9 cellular contexts compared by ENCODE assay signal in the genomic region with DNA sequence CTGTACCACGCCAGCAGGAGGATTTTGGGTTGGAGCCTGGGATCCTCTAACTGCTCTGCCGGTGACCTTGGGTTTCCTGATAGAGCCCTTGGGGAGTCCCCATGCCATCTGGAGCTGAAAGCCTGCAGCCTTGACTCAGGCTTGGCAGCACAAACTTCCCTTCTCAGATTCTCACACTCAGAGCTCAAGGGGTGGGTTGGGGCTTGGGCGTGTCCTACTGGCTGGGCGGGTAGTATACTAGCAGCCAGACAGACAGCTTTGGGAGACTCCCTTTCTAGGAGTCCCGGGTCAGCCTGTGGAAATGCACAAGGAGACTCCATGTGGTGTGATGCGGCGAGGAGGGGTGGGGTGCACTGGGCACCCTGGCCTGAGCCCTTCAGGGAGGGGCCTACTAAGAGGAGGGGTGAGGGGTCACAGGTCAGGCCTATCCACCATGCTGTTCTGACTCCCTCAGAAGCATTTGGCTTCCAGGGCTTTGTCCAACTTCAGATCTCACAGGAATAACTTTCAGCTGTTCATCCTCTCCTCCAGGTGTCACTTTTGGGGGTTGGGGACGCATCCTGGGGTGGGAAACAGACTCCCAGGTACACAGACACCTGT. TPM values are rescaled to one million over a fixed set of nuclear protein-coding genes. Genes with fewer than 3 reads are reported as not detected.
DNase-seq lines count a peak whose midpoint lies in the region; ATAC-seq and TF ChIP-seq lines count a peak whose summit lies in the region.
"Had no signal": no experiment of that assay in that cellular context is flagged by ENCODE, and none has a peak within 500 bp of the region (broad histone marks: within the 10 kb centered on the region; RNA-seq: fewer than 3 reads in every experiment).

No MANE protein-coding gene starts in this region.

- TF ChIP-seq CTCF in left ventricle myocardium inferior (IDR thresholded peaks at IDR 0.05; ENCODE audit: borderline replicate concordance) = no peak

- intact Hi-C loops in left ventricle myocardium inferior (cut with micrococcal nuclease) = no loop called here

- peak; percentile 2 for DNase-seq in activated CD8-positive, alpha-beta memory T cell treated with anti-CD3 and anti-CD28 coated beads, Interleukin-2, amount 50 U/mL, for 4 hours
- no peak for DNase-seq in activated CD8-positive, alpha-beta memory T cell treated with anti-CD3 and anti-CD28 coated beads, Interleukin-2, amount 50 U/mL, for 48 hours
- DNase-seq in RPMI7951 (ENCODE audit: low read depth) = peak; percentile 98
- DNase-seq in left ventricle myocardium inferior = peak; percentile 83
- DNase-seq in ureter (ENCODE audit: low spot score) = peak; percentile 79
- DNase-seq in SKM-1 treated with dmso at 0.1 percent for 144 hours (lab: John Stamatoyannopoulos, UW; ENCODE audit: unreplicated experiment) = no peak
- DNase-seq in activated effector memory CD4-positive, alpha-beta T cell treated with Interleukin-2 at 50 U/mL for 16 hours = no peak
- DNase-seq: activated gamma-delta T cell treated with Interleukin-2 at 50 U/mL for 16 hours had no signal

- H3K9me3 ChIP-seq in left ventricle myocardium inferior (replicated peaks) = no peaks in the 10 kb centered on the region

- H3K27ac ChIP-seq in left ventricle myocardium inferior (replicated peaks) = peak overlapping the region; percentile 79

- no peak for ATAC-seq in HG03520 (IDR thresholded peaks at IDR 0.05; ENCODE audit: unreplicated experiment)

- H3K4me1 ChIP-seq in left ventricle myocardium inferior = peaks cover 25% of the 10 kb centered on the region

- no peak overlapping the region for H3K4me3 ChIP-seq in left ventricle myocardium inferior

- no peaks in the 10 kb centered on the region for H3K36me3 ChIP-seq in left ventricle myocardium inferior

- H3K27me3 ChIP-seq in left ventricle myocardium inferior (ENCODE audit: low read depth) = no peaks in the 10 kb centered on the region

RNA-seq across cellular contexts. Expression of a gene that starts 21.6 kb away (rescaled TPM):
- total RNA-seq in RPMI7951 (2014; rRNA removed; shearing (Covaris generic)) = 44.0 and 60.2 TPM in 2 replicates
- total RNA-seq in left ventricle myocardium inferior = 26.4 TPM
- 43.0 TPM for total RNA-seq in ureter

Comparison
In these comparisons a context has a peak if more than half of its experiments do, and no peak if none do; other contexts are left out.
1. DNase-seq: peak in activated CD8-positive, alpha-beta memory T cell treated with anti-CD3 and anti-CD28 coated beads, Interleukin-2, amount 50 U/mL, for 4 hours (single experiment), RPMI7951 (single experiment), left ventricle myocardium inferior (single experiment) and ureter (single experiment); none in activated CD8-positive, alpha-beta memory T cell treated with anti-CD3 and anti-CD28 coated beads, Interleukin-2, amount 50 U/mL, for 48 hours (single experiment), SKM-1 treated with dmso at 0.1 percent for 144 hours (single experiment) and activated effector memory CD4-positive, alpha-beta T cell treated with Interleukin-2 at 50 U/mL for 16 hours (single experiment).